In the genomic region with DNA sequence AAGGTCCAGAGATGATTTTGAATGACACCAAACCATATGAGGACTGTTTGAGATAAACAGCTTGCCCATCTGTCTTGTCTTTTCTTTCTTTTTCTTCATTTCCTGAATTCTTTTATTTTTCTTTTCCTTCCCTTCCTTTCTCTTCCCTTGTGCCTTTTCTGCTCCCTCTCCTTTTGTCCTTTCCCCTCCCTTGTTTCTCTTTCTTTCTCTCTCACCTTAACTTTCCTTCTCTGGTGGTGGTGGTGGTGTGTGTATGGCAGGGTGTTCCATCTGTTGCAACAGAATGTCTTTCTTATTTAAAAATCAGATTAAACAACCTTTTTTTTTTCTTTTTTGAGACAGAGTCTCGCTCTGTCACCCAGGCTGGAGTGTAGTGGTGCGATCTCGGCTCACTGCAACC, we compare ENCODE assay signal across 2 cellular contexts.
TF ChIP-seq lines count a peak whose summit lies in the region.

No MANE protein-coding gene starts in this region.

TF ChIP-seq in HCT116, 20 proteins besides CTCF, POLR2A, EP300 and RAD21:
- TF ChIP-seq EZH2phosphoT487 (IDR thresholded peaks at IDR 0.05; ENCODE audit: borderline replicate concordance) (no peak), FOSL1 (IDR thresholded peaks at IDR 0.05; ENCODE audit: low read depth) (no peak), ATF3 (IDR thresholded peaks at IDR 0.05) (no peak), MAX (IDR thresholded peaks at IDR 0.05) (no peak)

TF ChIP-seq in H1, 55 proteins besides CTCF, POLR2A, EP300 and RAD21:
- TF ChIP-seq CREB1 (IDR thresholded peaks at IDR 0.05) (no peak), RBBP5 (IDR thresholded peaks at IDR 0.05; ENCODE audit: borderline replicate concordance, low read depth, low read length) (no peak), ATF2 (IDR thresholded peaks at IDR 0.05; ENCODE audit: low read length) (no peak), CBX5 (IDR thresholded peaks at IDR 0.05; ENCODE audit: low read depth, low read length) (no peak), PHF8 (conservative IDR thresholded peaks at IDR 0.05; ENCODE audit: low read depth, low read length) (no peak), SAP30 (IDR thresholded peaks at IDR 0.05; ENCODE audit: insufficient read depth, insufficient replicate concordance, low read length) (no peak)
- TF ChIP-seq, protein P1, sequence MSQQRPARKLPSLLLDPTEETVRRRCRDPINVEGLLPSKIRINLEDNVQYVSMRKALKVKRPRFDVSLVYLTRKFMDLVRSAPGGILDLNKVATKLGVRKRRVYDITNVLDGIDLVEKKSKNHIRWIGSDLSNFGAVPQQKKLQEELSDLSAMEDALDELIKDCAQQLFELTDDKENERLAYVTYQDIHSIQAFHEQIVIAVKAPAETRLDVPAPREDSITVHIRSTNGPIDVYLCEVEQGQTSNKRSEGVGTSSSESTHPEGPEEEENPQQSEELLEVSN (IDR thresholded peaks at IDR 0.05) = no peak
